ENCODE assay signal across 8 cellular contexts in the genomic region with DNA sequence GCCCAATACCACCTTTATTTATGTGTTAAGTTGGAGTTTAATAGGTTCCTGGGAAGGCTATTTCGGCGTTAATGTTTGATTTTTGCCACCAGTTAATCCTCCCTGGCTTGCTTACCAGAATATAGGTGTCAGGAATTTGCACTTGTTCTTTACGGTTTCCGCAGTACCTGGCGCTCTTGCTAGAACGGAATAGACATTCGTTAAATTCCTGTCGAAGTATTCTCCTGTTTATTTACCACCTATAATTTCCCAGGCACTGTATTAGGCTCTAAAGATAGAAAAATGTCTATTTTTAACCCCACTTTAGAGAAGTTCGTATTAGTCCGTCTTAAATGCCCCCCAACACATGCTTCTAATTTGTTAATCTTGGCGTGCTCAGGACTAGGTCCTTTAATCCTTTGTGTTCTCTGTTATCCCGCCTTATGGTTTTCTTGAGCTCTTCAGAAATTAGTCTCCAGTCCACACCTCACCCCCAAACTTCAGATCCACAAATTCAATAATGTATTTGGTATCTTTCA. TPM values are rescaled to one million over a fixed set of nuclear protein-coding genes. Genes with fewer than 3 reads are reported as not detected.
DNase-seq lines count a peak whose midpoint lies in the region; ATAC-seq and TF ChIP-seq lines count a peak whose summit lies in the region.

No MANE protein-coding gene starts in this region.

- no peak for ATAC-seq in GM18498 (IDR thresholded peaks at IDR 0.05; ENCODE audit: unreplicated experiment)

- DNase-seq in SIG-M5 treated with dmso at 0.1 percent for 504 hours (lab: John Stamatoyannopoulos, UW; ENCODE audit: unreplicated experiment): peak; percentile 38
- no peak for DNase-seq in SIG-M5 (lab: John Stamatoyannopoulos, UW)
- no peak for DNase-seq in RWPE1 (ENCODE audit: low spot score)
- peak; percentile 10 for DNase-seq in germinal center (ENCODE audit: low spot score)
- no peak for DNase-seq in stomach
- DNase-seq in NCI-H2029 (lab: John Stamatoyannopoulos, UW): no peak
- DNase-seq in cerebellar cortex (ENCODE audit: low spot score): no peak

- H3K4me3 ChIP-seq in stomach: peak overlapping the region; percentile 57 to 79 (median 69)

- peaks cover 6 to 18% (median 11%) of the 10 kb centered on the region in 4 donors for H3K4me1 ChIP-seq in stomach

- H3K27ac ChIP-seq in RWPE1 (peak overlapping the region; percentile 78), stomach (peak overlapping the region in 4 of 5 donors; percentile 45 to 70 (median 59))

- CTCF ChIA-PET in RWPE1 (lab: Yijun Ruan, JAX): no interaction called here

- no peaks in the 10 kb centered on the region for H3K36me3 ChIP-seq in stomach

- TF ChIP-seq CTCF in RWPE1 (conservative IDR thresholded peaks at IDR 0.05; ENCODE audit: low read depth): no peak
- no peak for TF ChIP-seq CTCF in stomach (IDR thresholded peaks at IDR 0.05)

- H3K9me3 ChIP-seq in stomach: no peaks in the 10 kb centered on the region

- intact Hi-C loops in stomach (cut with DNase I; ENCODE audit: low total_unique reads): no loop called here

- TF ChIP-seq POLR2A in stomach (IDR thresholded peaks at IDR 0.05): no peak

- POLR2A ChIA-PET in RWPE1 (lab: Yijun Ruan, JAX; ENCODE audit: low non-redundant PET): no interaction called here

- TF ChIP-seq EP300 in stomach (IDR thresholded peaks at IDR 0.05): no peak

- 7 to 10% (median 8%) methylated on average over 12 of the region's 12 CpGs for WGBS in stomach, 5 donors

- no peaks in the 10 kb centered on the region for H3K27me3 ChIP-seq in stomach

RNA-seq across cellular contexts. Expression of gene CCDC150, which starts 0.6 kb away (rescaled TPM):
- total RNA-seq in stomach: 10 to 100 TPM in 1 of 5 donors, 1 to 10 TPM in 3, under 1 TPM in 1; 0.29 to 19.8 (median 4.6) TPM
- 1 to 10 TPM in 1 of 3 donors, under 1 TPM in 1, not detected in 1; 1.00 to 1.0 TPM for polyA plus RNA-seq in stomach

RNA-seq across cellular contexts. Expression of gene HECW2, which starts 46.7 kb away (rescaled TPM):
- total RNA-seq in stomach: 10 to 100 TPM in 1 of 5 donors, 1 to 10 TPM in 2, under 1 TPM in 2; under 0.01 to 51.0 (median 5.2) TPM
- 1 to 10 TPM in 1 of 3 donors, under 1 TPM in 2; 0.75 to 1.2 (median 0.76) TPM for polyA plus RNA-seq in stomach

Comparison
In these comparisons a context has a peak if more than half of its experiments do, and no peak if none do; other contexts are left out.
1. DNase-seq: peak in SIG-M5 treated with dmso at 0.1 percent for 504 hours (single experiment) and germinal center (single experiment); none in SIG-M5 (single experiment), RWPE1 (single experiment), stomach (single experiment), NCI-H2029 (single experiment) and cerebellar cortex (single experiment).